ENCODE assay signal across 16 cellular contexts in genomic region chr5:78548216-78548615, GRCh38.
A peak's percentile ranks its signal among the peaks of the same experiment; 100 is the strongest.
DNase-seq lines count a peak whose midpoint lies in the region; ATAC-seq and TF ChIP-seq lines count a peak whose summit lies in the region.
"Had no signal": no experiment of that assay in that cellular context is flagged by ENCODE, and none has a peak within 500 bp of the region (broad histone marks: within the 10 kb centered on the region; RNA-seq: fewer than 3 reads in every experiment).

No MANE protein-coding gene starts in this region.

- H4K20me1 ChIP-seq in osteoblast (ENCODE audit: insufficient read depth, low read length): peaks cover 4% of the 10 kb centered on the region

- no peak for DNase-seq in WTC11 (ENCODE audit: low spot score)
- no peak for DNase-seq in fibroblast of the aortic adventitia (ENCODE audit: low read depth)
- no peak for DNase-seq in osteoblast (ENCODE audit: insufficient read length, low spot score, missing footprints)
- DNase-seq in upper lobe of left lung: peak in 1 of 2 donors; percentile 12
- no peak for DNase-seq in hypothalamus (lab: John Stamatoyannopoulos, UW)
- no peak for DNase-seq in CD4-positive, alpha-beta T cell
- DNase-seq in putamen (ENCODE audit: low spot score): no peak
- DNase-seq in CD1c-positive myeloid dendritic cell (ENCODE audit: extremely low spot score): no peak
- DNase-seq: activated CD4-positive, alpha-beta memory T cell treated with anti-CD3 and anti-CD28 coated beads, Interleukin-2, amount 10 ng/mL, durations not matched to agents 7 days and 5 days; activated naive CD4-positive, alpha-beta T cell; foreskin melanocyte; occipital lobe; stimulated activated CD4-positive, alpha-beta T cell treated with anti-CD3 and anti-CD28 coated beads, Interleukin-2, amount 100 ng/mL, for 48 hours had no signal

- intact Hi-C loops in CD4-positive, alpha-beta T cell (cut with DNase I, micrococcal nuclease): no loop called here

- H3K36me3 Mint-ChIP-seq in WTC11: peaks cover 36% of the 10 kb centered on the region
- H3K36me3 Mint-ChIP-seq in CD4-positive, alpha-beta T cell (ENCODE audit: low read depth): no peaks in the 10 kb centered on the region

- no peaks in the 10 kb centered on the region for H3K36me3 ChIP-seq in osteoblast (ENCODE audit: insufficient read depth, low read length)
- H3K36me3 ChIP-seq in upper lobe of left lung: no peaks in the 10 kb centered on the region

- no peak for TF ChIP-seq EP300 in upper lobe of left lung (IDR thresholded peaks at IDR 0.05)

- POLR2A ChIA-PET in WTC11 (lab: Charles Lee): interaction anchor here (0.5 to 1.0 kb wide), 2 partner anchors 20 to 144 kb away, joined by 4 read pairs; no protein-coding TSS in a partner anchor
- POLR2A ChIA-PET in CD4-positive, alpha-beta T cell (lab: Charles Lee): no interaction called here

- peaks cover 47% of the 10 kb centered on the region for H3K4me1 ChIP-seq in osteoblast (ENCODE audit: insufficient read depth, low read length)
- H3K4me1 ChIP-seq in upper lobe of left lung: peaks cover 6 to 25% (median 11%) of the 10 kb centered on the region in 4 donors

- WGBS in upper lobe of left lung, 2 donors: 82 to 99% methylated on average over 4 to 6 of the region's 6 CpGs

- CTCF ChIA-PET in WTC11 (lab: Charles Lee): interaction anchor here (1.0 kb wide), 1 partner anchor 15 kb away, joined by 3 read pairs; no protein-coding TSS in a partner anchor
- CTCF ChIA-PET in CD4-positive, alpha-beta T cell (lab: Charles Lee): no interaction called here

- H3K4me2 ChIP-seq in osteoblast (ENCODE audit: insufficient read depth, low read length): peak overlapping the region; percentile 65

- H3K4me3 ChIP-seq in fibroblast of the aortic adventitia (ENCODE audit: low read depth, low read length) (peak overlapping the region; percentile 6), osteoblast (ENCODE audit: insufficient read depth, low read length) (peak overlapping the region; percentile 12), upper lobe of left lung (no peak overlapping the region)

- peak overlapping the region; percentile 81 for H2AFZ ChIP-seq in osteoblast (ENCODE audit: low read length)

- H3K9me3 ChIP-seq in osteoblast (ENCODE audit: low read depth, low read length) (no peaks in the 10 kb centered on the region), upper lobe of left lung (no peaks in the 10 kb centered on the region)
- no peaks in the 10 kb centered on the region for H3K9me3 ChIP-seq in CD4-positive, alpha-beta T cell (ENCODE audit: control insufficient read depth, low read length)

- peaks cover 40% of the 10 kb centered on the region for H3K4me1 Mint-ChIP-seq in WTC11
- no peaks in the 10 kb centered on the region for H3K4me1 Mint-ChIP-seq in CD4-positive, alpha-beta T cell (ENCODE audit: low read depth)

- peak overlapping the region; percentile 25; the same call in 1 of the 2 replicates for H3K27ac Mint-ChIP-seq in WTC11
- H3K27ac Mint-ChIP-seq in CD4-positive, alpha-beta T cell: no peak overlapping the region
- H3K27ac Mint-ChIP-seq: activated CD4-positive, alpha-beta memory T cell treated with anti-CD3 and anti-CD28 coated beads, Interleukin-2, amount 10 ng/mL, durations not matched to agents 7 days and 5 days; T-helper 2 cell treated with Interferon-gamma antibody and Interleukin-4, amounts not matched to agents 5 μg/mL and 100 μg/mL, for 36 hours had no signal

- TF ChIP-seq CTCF in WTC11 (IDR thresholded peaks at IDR 0.05): no peak
- no peak for TF ChIP-seq CTCF in fibroblast of the aortic adventitia (IDR thresholded peaks at IDR 0.05; ENCODE audit: insufficient read depth, low read length)
- no peak for TF ChIP-seq CTCF in osteoblast (IDR thresholded peaks at IDR 0.05; ENCODE audit: extremely low read depth, low read depth, low read length)
- TF ChIP-seq CTCF in upper lobe of left lung (IDR thresholded peaks at IDR 0.05): no peak
- TF ChIP-seq CTCF in CD4-positive, alpha-beta T cell (IDR thresholded peaks at IDR 0.05): no peak

- H3K79me2 ChIP-seq in osteoblast (ENCODE audit: insufficient read depth, low read length): peaks cover 34% of the 10 kb centered on the region

- peaks cover 28% of the 10 kb centered on the region for H3K9me3 Mint-ChIP-seq in WTC11
- no peaks in the 10 kb centered on the region for H3K9me3 Mint-ChIP-seq in CD4-positive, alpha-beta T cell
- H3K9me3 Mint-ChIP-seq: activated CD4-positive, alpha-beta memory T cell treated with anti-CD3 and anti-CD28 coated beads, Interleukin-2, amount 10 ng/mL, durations not matched to agents 7 days and 5 days; stimulated activated memory B cell treated with anti-CD40 and anti-IgM and Interleukin-4, amounts not matched to agents 10 μg/mL and 1 μg/mL and 100 μg/mL, for 72 hours; T-helper 2 cell treated with Interferon-gamma antibody and Interleukin-4, amounts not matched to agents 5 μg/mL and 100 μg/mL, for 36 hours had no signal

- no peaks in the 10 kb centered on the region for H3K27me3 Mint-ChIP-seq in WTC11 (ENCODE audit: low read depth)
- H3K27me3 Mint-ChIP-seq in CD4-positive, alpha-beta T cell: no peaks in the 10 kb centered on the region
- H3K27me3 Mint-ChIP-seq: stimulated activated memory B cell treated with anti-CD40 and anti-IgM and Interleukin-4, amounts not matched to agents 10 μg/mL and 1 μg/mL and 100 μg/mL, for 72 hours had no signal

- no peak for TF ChIP-seq POLR2A in upper lobe of left lung (IDR thresholded peaks at IDR 0.05)

- H3K4me3 Mint-ChIP-seq in WTC11: no peak overlapping the region
- no peak overlapping the region for H3K4me3 Mint-ChIP-seq in CD4-positive, alpha-beta T cell
- H3K4me3 Mint-ChIP-seq: activated CD4-positive, alpha-beta memory T cell treated with anti-CD3 and anti-CD28 coated beads, Interleukin-2, amount 10 ng/mL, durations not matched to agents 7 days and 5 days; stimulated activated memory B cell treated with anti-CD40 and anti-IgM and Interleukin-4, amounts not matched to agents 10 μg/mL and 1 μg/mL and 100 μg/mL, for 72 hours; T-helper 2 cell treated with Interferon-gamma antibody and Interleukin-4, amounts not matched to agents 5 μg/mL and 100 μg/mL, for 36 hours had no signal

- no peak for ATAC-seq in WTC11
- no peak for ATAC-seq in upper lobe of left lung (ENCODE audit: low FRiP score in 2 of 2)
- no peak for ATAC-seq in CD4-positive, alpha-beta T cell (ENCODE audit: poor library complexity)
- ATAC-seq: Panc1 had no signal

- H3K27ac ChIP-seq in osteoblast (ENCODE audit: low read depth, low read length) (peak overlapping the region; percentile 97), upper lobe of left lung (peak overlapping the region; percentile 65 to 73 (median 72))
- H3K27ac ChIP-seq in CD4-positive, alpha-beta T cell (ENCODE audit: low read depth, low read length): no peak overlapping the region

- H3K27me3 ChIP-seq in osteoblast (ENCODE audit: insufficient read depth, low read length) (no peaks in the 10 kb centered on the region), upper lobe of left lung (no peaks in the 10 kb centered on the region)
- H3K27me3 ChIP-seq in CD4-positive, alpha-beta T cell (ENCODE audit: control insufficient read depth, insufficient read depth, low read length): no peaks in the 10 kb centered on the region

TF ChIP-seq in WTC11, 78 proteins besides CTCF, POLR2A, EP300 and RAD21:
- TF ChIP-seq CREM (CRISPR knock-in tag; IDR thresholded peaks at IDR 0.05) (no peak), E2F1 (CRISPR knock-in tag; IDR thresholded peaks at IDR 0.05) (no peak), FOXP1 (CRISPR knock-in tag; IDR thresholded peaks at IDR 0.05; ENCODE audit: borderline replicate concordance) (no peak)

Comparison
In these comparisons a context has a peak if more than half of its experiments do, and no peak if none do; other contexts are left out.
1. H3K4me3 ChIP-seq: peak in fibroblast of the aortic adventitia (single experiment) and osteoblast (single experiment); none in upper lobe of left lung (0 of 4).